Comparison of ENCODE assay signal across 14 cellular contexts in the genomic region with DNA sequence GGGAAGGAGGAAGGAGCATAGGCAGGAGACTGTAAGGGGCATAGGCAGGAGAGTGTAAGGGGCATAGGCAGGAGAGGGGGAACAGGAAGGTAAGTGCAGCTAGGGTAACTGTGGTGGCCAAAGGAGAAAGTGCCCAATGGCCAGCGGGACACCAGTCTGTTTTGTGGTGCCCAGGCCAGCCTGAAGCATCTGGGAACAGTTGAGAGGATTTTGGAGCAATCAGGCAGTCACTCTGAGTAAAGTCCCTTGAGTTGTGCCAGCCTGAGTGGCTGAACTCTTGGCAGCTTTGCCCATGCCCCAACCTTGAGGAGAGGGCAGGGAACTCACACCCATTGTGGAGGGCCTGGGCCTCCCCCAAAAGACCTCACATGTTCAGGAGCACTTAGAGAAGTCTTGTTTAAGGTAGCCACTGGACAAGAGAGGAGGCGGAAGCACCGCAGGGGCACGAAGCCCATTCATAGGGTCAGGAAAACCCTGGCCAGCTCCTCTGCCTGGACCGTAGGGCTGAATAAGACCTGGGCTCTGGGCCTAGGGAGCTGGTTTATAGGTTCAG. TPM values are rescaled to one million over a fixed set of nuclear protein-coding genes. Genes with fewer than 3 reads are reported as not detected.
DNase-seq lines count a peak whose midpoint lies in the region; ATAC-seq and TF ChIP-seq lines count a peak whose summit lies in the region.
"Had no signal": no experiment of that assay in that cellular context is flagged by ENCODE, and none has a peak within 500 bp of the region (broad histone marks: within the 10 kb centered on the region; RNA-seq: fewer than 3 reads in every experiment).

No MANE protein-coding gene starts in this region.

- in situ Hi-C loops in ACHN (cut with HindIII; ENCODE audit: low pct_ligation_motif_present, low pct_unique_long_range_greater_than_20kb, low sequenced_read_pairs): no loop called here

- H3K27ac ChIP-seq in HL-60 (replicated peaks): peak overlapping the region; percentile 97
- H3K27ac ChIP-seq in esophagus (ENCODE audit: low read depth in 2 of 2, low read length in 1 of 2): peak overlapping the region; percentile 11 to 88
- H3K27ac ChIP-seq: KMS-11 had no signal

- H3K4me3 ChIP-seq in HL-60 (replicated peaks; ENCODE audit: insufficient read depth, low read length): no peak overlapping the region
- no peak overlapping the region for H3K4me3 ChIP-seq in esophagus (ENCODE audit: low read depth in 1 of 2, low read length in 2 of 2)

- H3K36me3 ChIP-seq in esophagus (ENCODE audit: control insufficient read depth in 2 of 2, insufficient read depth in 2 of 2, low read length in 1 of 2): no peaks in the 10 kb centered on the region

- peaks cover 0 to 16% of the 10 kb centered on the region in 2 donors for H3K4me1 ChIP-seq in esophagus (ENCODE audit: control insufficient read depth in 2 of 2, insufficient read depth in 2 of 2, low read length in 1 of 2)

- TF ChIP-seq CTCF in HL-60 (IDR thresholded peaks at IDR 0.05; ENCODE audit: insufficient read depth, low read length): no peak

- no peaks in the 10 kb centered on the region for H3K9me3 ChIP-seq in esophagus (ENCODE audit: control insufficient read depth in 2 of 2, insufficient read depth in 1 of 2, low read depth in 1 of 2, low read length in 1 of 2)

- no peak for ATAC-seq in GM19035 (IDR thresholded peaks at IDR 0.05; ENCODE audit: unreplicated experiment)

- no peaks in the 10 kb centered on the region for H3K27me3 ChIP-seq in HL-60 (ENCODE audit: insufficient read depth, poor library complexity, severe bottlenecking)
- H3K27me3 ChIP-seq in esophagus (ENCODE audit: control insufficient read depth in 1 of 2, insufficient read depth in 2 of 2, low read length in 2 of 2): no peaks in the 10 kb centered on the region

- DNase-seq in Ammon's horn (ENCODE audit: low spot score): peak; percentile 28
- no peak for DNase-seq in HL-60 (ENCODE audit: low read depth in 1 of 2, low spot score in 1 of 2)
- peak; percentile 10 for DNase-seq in pons (ENCODE audit: low spot score)
- no peak for DNase-seq in ACHN
- DNase-seq in DMS114 treated with DMSO at 0.1 percent for 48 hours (lab: John Stamatoyannopoulos, UW; ENCODE audit: unreplicated experiment): no peak
- no peak for DNase-seq in HK-2 (ENCODE audit: unreplicated experiment)
- DNase-seq: DND-41, NCI-H1417, NCI-H1930, NCI-H510A, SHP77 treated with DMSO at 0.1 percent for 48 hours had no signal

- WGBS in esophagus, 2 donors: 89% methylated on average over 5 of the region's 5 CpGs

RNA-seq across cellular contexts. Expression of a gene that starts 3.5 kb away (rescaled TPM):
- polyA plus RNA-seq in esophagus: 10 to 100 TPM in 1 of 2 donors, 1 to 10 TPM in 1; 9.5 to 12.9 TPM

RNA-seq across cellular contexts. Expression of a gene that starts 31.9 kb away (rescaled TPM):
- polyA plus RNA-seq in esophagus: 1 to 10 TPM in 1 of 2 donors, under 1 TPM in 1; 0.05 to 5.3 TPM

RNA-seq across cellular contexts. Expression of a gene that starts 49.4 kb away (rescaled TPM):
- not detected for polyA plus RNA-seq in esophagus

Comparison
In these comparisons a context has a peak if more than half of its experiments do, and no peak if none do; other contexts are left out.
1. DNase-seq: peak in Ammon's horn (single experiment) and pons (single experiment); none in HL-60 (0 of 2), ACHN (single experiment), DMS114 treated with DMSO at 0.1 percent for 48 hours (single experiment) and HK-2 (single experiment).